In genomic region chr21:38806942-38807284, GRCh38 we compare ENCODE assay signal across 1 cellular context.
TF ChIP-seq lines count a peak whose summit lies in the region.

No MANE protein-coding gene starts in this region.

TF ChIP-seq in SK-N-SH treated with all-trans-retinoic acid at 6 μM for 48 hours, 23 proteins besides CTCF, POLR2A, EP300 and RAD21 (continued from another document):
- TF ChIP-seq TSHZ2 (CRISPR knock-in tag; IDR thresholded peaks at IDR 0.05): no peak
TF ChIP-seq in SK-N-SH treated with all-trans-retinoic acid at 6 μM for 48 hours: peak in this region for 0.
